ENCODE assay signal across 23 cellular contexts in the genomic region with DNA sequence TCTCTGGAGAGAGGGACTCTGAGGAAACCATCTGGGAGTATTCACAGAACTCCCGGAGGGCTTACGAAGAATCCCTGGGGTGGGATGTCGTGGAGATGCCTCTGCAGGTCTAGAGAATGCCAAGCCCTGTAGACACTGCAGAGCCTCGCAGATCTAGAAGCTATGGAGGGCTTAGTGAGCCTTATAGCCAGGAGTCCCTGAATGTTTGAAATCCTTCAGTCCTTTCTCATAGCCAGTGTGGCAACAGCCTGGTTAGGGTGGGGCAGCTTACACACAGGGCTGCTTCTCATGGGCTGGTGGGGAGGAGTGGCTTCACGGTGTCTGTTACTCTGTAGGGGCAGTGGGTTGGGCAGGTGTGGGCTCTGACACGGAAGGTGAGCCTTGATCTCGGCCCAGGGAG. TPM values are rescaled to one million over a fixed set of nuclear protein-coding genes. Genes with fewer than 3 reads are reported as not detected.
DNase-seq lines count a peak whose midpoint lies in the region; ATAC-seq and TF ChIP-seq lines count a peak whose summit lies in the region.
"Had no signal": no experiment of that assay in that cellular context is flagged by ENCODE, and none has a peak within 500 bp of the region (broad histone marks: within the 10 kb centered on the region; RNA-seq: fewer than 3 reads in every experiment).

No MANE protein-coding gene starts in this region.

- DNase-seq in mammary epithelial cell (peak; percentile 19), MCF 10A (ENCODE audit: unreplicated experiment) (no peak), adipocyte (ENCODE audit: low read depth) (peak; percentile 35), iris pigment epithelial cell (ENCODE audit: low read depth) (peak; percentile 47), amniotic stem cell (lab: John Stamatoyannopoulos, UW) (no peak), OCI-M2 (lab: John Stamatoyannopoulos, UW; ENCODE audit: unreplicated experiment) (no peak)
- DNase-seq in stimulated activated CD4-positive, alpha-beta T cell treated with anti-CD3 and anti-CD28 coated beads, Interleukin-2, amount 100 ng/mL, for 24 hours: no peak
- DNase-seq: ACHN, GDM1, H9, Kasumi-1, MG63, NCI-H1417, NCI-H1694 treated with DMSO at 0.1 percent for 48 hours, NCI-H446, NCI-H526, PC-3, SHP77, SW 1271 had no signal

- H3K4me3 ChIP-seq in mammary epithelial cell (replicated peaks in 1 of 3; ENCODE audit: insufficient read depth in 1 of 3, low read depth in 2 of 3, low read length in 3 of 3) (no peak overlapping the region), adipocyte (ENCODE audit: low read length) (no peak overlapping the region)
- H3K4me3 ChIP-seq: MG63 had no signal

- H3K4me1 ChIP-seq in mammary epithelial cell (ENCODE audit: insufficient read depth, low read length) (peaks cover 7% of the 10 kb centered on the region), adipocyte (ENCODE audit: control insufficient read depth, insufficient read depth, low read length) (peaks cover 7% of the 10 kb centered on the region)

- dilution Hi-C loops in mammary epithelial cell (cut with HindIII; ENCODE audit: low sequenced_read_pairs): no loop called here

- H3K9me3 Mint-ChIP-seq in MCF 10A (ENCODE audit: unreplicated experiment): no peaks in the 10 kb centered on the region
- H3K9me3 Mint-ChIP-seq: CD14-positive monocyte, H9 had no signal

- no peak overlapping the region for H3K4me3 Mint-ChIP-seq in MCF 10A (ENCODE audit: unreplicated experiment)
- H3K4me3 Mint-ChIP-seq: B cell, CD14-positive monocyte, H9 had no signal

- no TSS peak for BruUV-seq in mammary epithelial cell (replicated peaks; lab: Mats Ljungman, UMichigan)
- BruUV-seq in MCF 10A (replicated peaks; lab: Mats Ljungman, UMichigan): no TSS peak

- no peaks in the 10 kb centered on the region for H3K79me2 ChIP-seq in mammary epithelial cell (ENCODE audit: insufficient read depth, low read length)

- in situ Hi-C loops in mammary epithelial cell (cut with MboI; ENCODE audit: low sequenced_read_pairs in 2 of 2): no loop called here

- TF ChIP-seq CTCF in mammary epithelial cell (conservative IDR thresholded peaks at IDR 0.05 in 1 of 2, IDR thresholded peaks at IDR 0.05 in 1 of 2; ENCODE audit: extremely low read depth in 1 of 2, insufficient read depth in 1 of 2, low read depth in 1 of 2, low read length in 2 of 2): no peak
- no peak for TF ChIP-seq CTCF in MCF 10A (IDR thresholded peaks at IDR 0.05; ENCODE audit: unreplicated experiment)

- H3K4me1 Mint-ChIP-seq in MCF 10A (ENCODE audit: insufficient read depth, unreplicated experiment): peaks cover 5% of the 10 kb centered on the region
- H3K4me1 Mint-ChIP-seq: B cell, CD14-positive monocyte, H9 had no signal

- no peak for ATAC-seq in HG03175 (IDR thresholded peaks at IDR 0.05; ENCODE audit: unreplicated experiment)
- ATAC-seq: PC-3 had no signal

- CTCF ChIA-PET in mammary epithelial cell (lab: Charles Lee; ENCODE audit: low non-redundant PET) (no interaction called here), MCF 10A (lab: Yijun Ruan, JAX) (interaction anchor here (0.6 to 0.8 kb wide), 2 partner anchors 24 to 107 kb away, joined by 3 read pairs; no protein-coding TSS in a partner anchor)

- no peaks in the 10 kb centered on the region for H3K9me3 ChIP-seq in mammary epithelial cell (replicated peaks; ENCODE audit: insufficient read depth, low read length)
- peaks cover 1% of the 10 kb centered on the region for H3K9me3 ChIP-seq in adipocyte (ENCODE audit: control insufficient read depth, low read length)
- H3K9me3 ChIP-seq: MG63 had no signal

- WGBS in mammary epithelial cell (ENCODE audit: low coverage, missing lambda C conversion rate): 88% methylated on average over 6 of the region's 7 CpGs

- peaks cover 33% of the 10 kb centered on the region for H3K36me3 Mint-ChIP-seq in MCF 10A (ENCODE audit: insufficient read depth, unreplicated experiment)
- H3K36me3 Mint-ChIP-seq: CD14-positive monocyte had no signal

- intact Hi-C loops in mammary epithelial cell (cut with micrococcal nuclease) (no loop called here), MCF 10A (cut with micrococcal nuclease) (no loop called here)

- no peak overlapping the region for H3K27ac ChIP-seq in mammary epithelial cell (ENCODE audit: insufficient read depth, low read depth, low read length)
- H3K27ac ChIP-seq: 22Rv1 had no signal

- H4K20me1 ChIP-seq in mammary epithelial cell (ENCODE audit: insufficient read depth, low read length): no peaks in the 10 kb centered on the region

- H3K36me3 ChIP-seq in mammary epithelial cell (ENCODE audit: insufficient read depth, low read length): peaks cover 34% of the 10 kb centered on the region
- peaks cover 82% of the 10 kb centered on the region for H3K36me3 ChIP-seq in adipocyte (ENCODE audit: control insufficient read depth, insufficient read depth, low read length, severe bottlenecking)
- H3K36me3 ChIP-seq: MG63 had no signal

- no peak overlapping the region for H3K4me2 ChIP-seq in mammary epithelial cell (ENCODE audit: insufficient read depth, low read depth, low read length)

- no peak overlapping the region for H2AFZ ChIP-seq in mammary epithelial cell (ENCODE audit: low read depth, low read length)

- no peaks in the 10 kb centered on the region for H3K27me3 Mint-ChIP-seq in MCF 10A (ENCODE audit: insufficient read depth, unreplicated experiment)

- H3K27me3 ChIP-seq in mammary epithelial cell (ENCODE audit: insufficient read depth, low read length) (no peaks in the 10 kb centered on the region), adipocyte (replicated peaks; ENCODE audit: control insufficient read depth, insufficient read depth, low read length) (no peaks in the 10 kb centered on the region)
- H3K27me3 ChIP-seq: MG63 had no signal

- no peak overlapping the region for H3K27ac Mint-ChIP-seq in MCF 10A (ENCODE audit: low read depth, unreplicated experiment)
- H3K27ac Mint-ChIP-seq: B cell, CD14-positive monocyte, H9 had no signal

- H3K9ac ChIP-seq in mammary epithelial cell (ENCODE audit: insufficient read depth, low read length) (no peak overlapping the region), adipocyte (ENCODE audit: low read length) (no peak overlapping the region)

- POLR2A ChIA-PET in MCF 10A (lab: Yijun Ruan, JAX): no interaction called here

RNA-seq across cellular contexts. Expression of a gene that starts 44.2 kb away (rescaled TPM):
- total RNA-seq in mammary epithelial cell: 10 to 100 TPM; 52.5 to 59.7 TPM
- polyA plus RNA-seq in mammary epithelial cell: 18.3 TPM
- 85.9 TPM for polyA minus RNA-seq in mammary epithelial cell
- total RNA-seq in MCF 10A (2022): 42.5 and 48.1 TPM in 2 replicates

Comparison
In these comparisons a context has a peak if more than half of its experiments do, and no peak if none do; other contexts are left out.
1. DNase-seq: peak in mammary epithelial cell (single experiment), adipocyte (single experiment) and iris pigment epithelial cell (single experiment); none in MCF 10A (single experiment), stimulated activated CD4-positive, alpha-beta T cell treated with anti-CD3 and anti-CD28 coated beads, Interleukin-2, amount 100 ng/mL, for 24 hours (0 of 2), amniotic stem cell (single experiment) and OCI-M2 (single experiment).